10 cellular contexts compared by ENCODE assay signal in genomic region chr6:34810936-34811632, GRCh38. TPM values are rescaled to one million over a fixed set of nuclear protein-coding genes. Genes with fewer than 3 reads are reported as not detected.
DNase-seq lines count a peak whose midpoint lies in the region; ATAC-seq and TF ChIP-seq lines count a peak whose summit lies in the region.
"Had no signal": no experiment of that assay in that cellular context is flagged by ENCODE, and none has a peak within 500 bp of the region (broad histone marks: within the 10 kb centered on the region; RNA-seq: fewer than 3 reads in every experiment).

No MANE protein-coding gene starts in this region.

- peaks cover 38% of the 10 kb centered on the region for H3K4me1 Mint-ChIP-seq in chondrocyte (ENCODE audit: low read depth)

- TF ChIP-seq CTCF in chondrocyte (IDR thresholded peaks at IDR 0.05): no peak

- H3K27ac Mint-ChIP-seq in chondrocyte (ENCODE audit: unreplicated experiment): no peak overlapping the region
- H3K27ac Mint-ChIP-seq: HFFc6 had no signal

- WGBS in right cardiac atrium: 78% methylated on average over 5 of the region's 5 CpGs

- DNase-seq in left lobe of liver (ENCODE audit: low spot score): no peak
- DNase-seq in GM03348 (ENCODE audit: low spot score): no peak
- DNase-seq in right cardiac atrium: no peak
- DNase-seq in COLO829 (ENCODE audit: low spot score): no peak
- DNase-seq in chondrocyte (ENCODE audit: low spot score): no peak
- DNase-seq: activated CD4-positive, CD25-positive, alpha-beta regulatory T cell treated with anti-CD3 and anti-CD28 coated beads, Interleukin-2, amount 50 U/mL, for 72 hours; HFFc6 had no signal

- H3K4me1 ChIP-seq in right cardiac atrium (ENCODE audit: control insufficient read depth, insufficient read depth, low read length): peaks cover 4% of the 10 kb centered on the region

- intact Hi-C loops in right cardiac atrium (cut with DNase I): no loop called here

- no peaks in the 10 kb centered on the region for H3K9me3 ChIP-seq in right cardiac atrium (ENCODE audit: control insufficient read depth, low read length)

- H3K27me3 ChIP-seq in right cardiac atrium (ENCODE audit: control insufficient read depth, insufficient read depth): no peaks in the 10 kb centered on the region

- H3K4me3 Mint-ChIP-seq in chondrocyte (ENCODE audit: unreplicated experiment): no peak overlapping the region
- H3K4me3 Mint-ChIP-seq: HFFc6 had no signal

- ATAC-seq in GM18517 (IDR thresholded peaks at IDR 0.05; ENCODE audit: unreplicated experiment): peak; percentile 95
- peak; percentile 76 for ATAC-seq in GM21717 (IDR thresholded peaks at IDR 0.05; ENCODE audit: unreplicated experiment)
- peak; percentile 59 for ATAC-seq in HG03575 (IDR thresholded peaks at IDR 0.05; ENCODE audit: extremely low read depth, insufficient number of reproducible peaks, low FRiP score, unreplicated experiment)
- peak; percentile 42 for ATAC-seq in left lobe of liver
- ATAC-seq in right cardiac atrium: no peak

- H3K4me3 ChIP-seq in right cardiac atrium (ENCODE audit: low read length): no peak overlapping the region

- no peaks in the 10 kb centered on the region for H3K27me3 Mint-ChIP-seq in chondrocyte (ENCODE audit: low read depth)

- H3K9me3 Mint-ChIP-seq in chondrocyte (ENCODE audit: low read depth): no peaks in the 10 kb centered on the region
- H3K9me3 Mint-ChIP-seq: HFFc6 had no signal

- no peak overlapping the region for H3K27ac ChIP-seq in right cardiac atrium (ENCODE audit: low read length)

- H3K36me3 Mint-ChIP-seq in chondrocyte (ENCODE audit: low read depth): no peaks in the 10 kb centered on the region

RNA-seq across cellular contexts. Expression of gene BLTP3A, which starts 19.2 kb away (rescaled TPM):
- 5.6 TPM for total RNA-seq in left lobe of liver
- total RNA-seq in right cardiac atrium: 10 to 100 TPM; 13.0 to 18.8 (median 17.5) TPM
- polyA plus RNA-seq in right cardiac atrium: 4.4 TPM
- 9.8 to 20.8 TPM (median 20.1 TPM) in 3 replicates for total RNA-seq in chondrocyte

RNA-seq across cellular contexts. Expression of gene SNRPC, which starts 53.8 kb away (rescaled TPM):
- total RNA-seq in left lobe of liver (34.4 TPM), right cardiac atrium (100 to 1,000 TPM in 3 of 4 donors, 10 to 100 TPM in 1; 88.3 to 155 (median 120) TPM), chondrocyte (72.7 to 80.6 TPM (median 75.0 TPM) in 3 replicates)
- polyA plus RNA-seq in right cardiac atrium: 236 TPM

Comparison
In these comparisons a context has a peak if more than half of its experiments do, and no peak if none do; other contexts are left out.
1. ATAC-seq: peak in GM18517 (single experiment), GM21717 (single experiment), HG03575 (single experiment) and left lobe of liver (single experiment); none in right cardiac atrium (0 of 2).